ENCODE assay signal across 8 cellular contexts in genomic region chr3:131174752-131175151, GRCh38.
DNase-seq lines count a peak whose midpoint lies in the region; ATAC-seq lines count a peak whose summit lies in the region.

No MANE protein-coding gene starts in this region.

- no peak overlapping the region for H4K8ac ChIP-seq in mesenchymal stem cell (ENCODE audit: low read length)

- no peak overlapping the region for H2AK5ac ChIP-seq in mesenchymal stem cell (ENCODE audit: low read length, severe bottlenecking)

- no peak overlapping the region for H3K4ac ChIP-seq in mesenchymal stem cell (ENCODE audit: low read depth in 1 of 2, low read length in 2 of 2)

- H3K36me3 ChIP-seq in mesenchymal stem cell (ENCODE audit: control insufficient read depth in 1 of 2, insufficient read depth in 2 of 2, low read depth in 1 of 2, low read length in 2 of 2): peaks cover 3 to 4% of the 10 kb centered on the region in 2 experiments

- H3K79me1 ChIP-seq in mesenchymal stem cell (replicated peaks; ENCODE audit: low read length, poor library complexity, severe bottlenecking): no peaks in the 10 kb centered on the region

- whole genome bisulfite sequencing in mesenchymal stem cell: no CpG with 5 or more reads among the region's 1 CpG

- H2BK120ac ChIP-seq in mesenchymal stem cell (ENCODE audit: low read depth, low read length): no peak overlapping the region

- H4K91ac ChIP-seq in mesenchymal stem cell (ENCODE audit: low read length): no peak overlapping the region

- no peak overlapping the region for H3K18ac ChIP-seq in mesenchymal stem cell (ENCODE audit: low read depth in 1 of 2, low read length in 2 of 2)

- peaks cover 4% of the 10 kb centered on the region for H3K4me1 ChIP-seq in mesenchymal stem cell (ENCODE audit: control insufficient read depth, insufficient read depth, low read depth, low read length)

- H2BK15ac ChIP-seq in mesenchymal stem cell (ENCODE audit: low read depth, poor library complexity, severe bottlenecking): no peak overlapping the region

- no peak overlapping the region for H3K27ac ChIP-seq in mesenchymal stem cell (ENCODE audit: low read length, poor library complexity, severe bottlenecking)

- no peak overlapping the region for H3K4me2 ChIP-seq in mesenchymal stem cell (ENCODE audit: low read length, poor library complexity, severe bottlenecking)

- peaks cover 2% of the 10 kb centered on the region for H3K9me3 ChIP-seq in mesenchymal stem cell (ENCODE audit: control insufficient read depth, low read length)

- peak; percentile 33 for DNase-seq in NK-92 treated with Interleukin-12 subunit alpha and Interleukin-12 subunit beta, amount 100 ng/mL, for 24 hours (lab: John Stamatoyannopoulos, UW)
- no peak for DNase-seq in NK-92 (lab: John Stamatoyannopoulos, UW; ENCODE audit: unreplicated experiment)
- peak; percentile 35 for DNase-seq in NCI-H510A treated with DMSO at 0.1 percent for 48 hours (lab: John Stamatoyannopoulos, UW)
- DNase-seq in mesenchymal stem cell: peak; percentile 2
- DNase-seq in NCI-H1048 (lab: John Stamatoyannopoulos, UW): no peak
- DNase-seq in dedifferentiated amniotic fluid mesenchymal stem cell (ENCODE audit: extremely low spot score): no peak

- H3K9ac ChIP-seq in mesenchymal stem cell (ENCODE audit: low read length): no peak overlapping the region

- no peak overlapping the region for H3K14ac ChIP-seq in mesenchymal stem cell (ENCODE audit: low read length in 2 of 2)

- no peak overlapping the region for H2BK12ac ChIP-seq in mesenchymal stem cell (ENCODE audit: low read length in 2 of 2)

- no peak overlapping the region for H3K23ac ChIP-seq in mesenchymal stem cell (ENCODE audit: low read length in 2 of 2)

- H2BK5ac ChIP-seq in mesenchymal stem cell (ENCODE audit: low read depth, low read length, poor library complexity, severe bottlenecking): no peak overlapping the region

- H3K27me3 ChIP-seq in mesenchymal stem cell (ENCODE audit: control insufficient read depth in 1 of 2, insufficient read depth in 1 of 2, low read length in 2 of 2): no peaks in the 10 kb centered on the region

- ATAC-seq in HG02610 (IDR thresholded peaks at IDR 0.05; ENCODE audit: unreplicated experiment) (peak; percentile 92), HG02571 (IDR thresholded peaks at IDR 0.05; ENCODE audit: unreplicated experiment) (no peak)

- H3K4me3 ChIP-seq in mesenchymal stem cell (ENCODE audit: insufficient read depth in 1 of 2, low read depth in 1 of 2, low read length in 2 of 2): no peak overlapping the region

- no peak overlapping the region for H2AFZ ChIP-seq in mesenchymal stem cell (ENCODE audit: low read depth, low read length)

Comparison
In these comparisons a context has a peak if more than half of its experiments do, and no peak if none do; other contexts are left out.
1. DNase-seq: peak in NK-92 treated with Interleukin-12 subunit alpha and Interleukin-12 subunit beta, amount 100 ng/mL, for 24 hours (single experiment), NCI-H510A treated with DMSO at 0.1 percent for 48 hours (single experiment) and mesenchymal stem cell (single experiment); none in NK-92 (single experiment), NCI-H1048 (single experiment) and dedifferentiated amniotic fluid mesenchymal stem cell (single experiment).